In genomic region chr20:51803157-51803854, GRCh38 we compare ENCODE assay signal across 15 cellular contexts. TPM values are rescaled to one million over a fixed set of nuclear protein-coding genes. Genes with fewer than 3 reads are reported as not detected.
DNase-seq lines count a peak whose midpoint lies in the region; ATAC-seq and TF ChIP-seq lines count a peak whose summit lies in the region.
"Had no signal": no experiment of that assay in that cellular context is flagged by ENCODE, and none has a peak within 500 bp of the region (broad histone marks: within the 10 kb centered on the region; RNA-seq: fewer than 3 reads in every experiment).

No MANE protein-coding gene starts in this region.

- no peaks in the 10 kb centered on the region for H3K9me2 ChIP-seq in GM23338 (ENCODE audit: insufficient read depth)
- no peaks in the 10 kb centered on the region for H3K9me2 ChIP-seq in PC-9 (ENCODE audit: insufficient read depth)

- H3K4me3 ChIP-seq in GM23338 (peak overlapping the region; percentile 76), PC-9 (peak overlapping the region; percentile 26; the same call in 1 of the 2 replicates), trophoblast cell (ENCODE audit: low read depth, low read length) (no peak overlapping the region)
- H3K4me3 ChIP-seq: coronary artery had no signal

- H3K9me3 Mint-ChIP-seq in GM23338 = no peaks in the 10 kb centered on the region
- H3K9me3 Mint-ChIP-seq: stimulated activated naive CD8-positive, alpha-beta T cell treated with anti-CD3 and anti-CD28 coated beads, Interleukin-15, Interleukin-2, amounts not matched to agents 100 ng/mL and 50 ng/mL, for 24 hours had no signal

- peaks cover 17% of the 10 kb centered on the region for H3K79me1 ChIP-seq in trophoblast cell (ENCODE audit: low read length)

- no peak overlapping the region for H2AK5ac ChIP-seq in trophoblast cell (ENCODE audit: low read length)

- H3K4me2 ChIP-seq in GM23338 (peak overlapping the region; percentile 39), PC-9 (peak overlapping the region; percentile 60), trophoblast cell (ENCODE audit: low read length) (no peak overlapping the region)

- H3K27ac ChIP-seq in GM23338 (ENCODE audit: low read depth) (no peak overlapping the region), PC-9 (peak overlapping the region; percentile 81), foreskin keratinocyte (no peak overlapping the region), trophoblast cell (ENCODE audit: low read depth, low read length) (no peak overlapping the region), substantia nigra (ENCODE audit: low read depth, low read length, poor library complexity, severe bottlenecking) (no peak overlapping the region)
- H3K27ac ChIP-seq: coronary artery had no signal

- H3F3A ChIP-seq in GM23338 (replicated peaks; ENCODE audit: low read depth) (no peaks in the 10 kb centered on the region), PC-9 (ENCODE audit: insufficient read depth, low read depth) (peaks cover 31% of the 10 kb centered on the region; the same call in 1 of the 2 replicates)

- H3K36me3 ChIP-seq in GM23338 (ENCODE audit: insufficient read depth) (no peaks in the 10 kb centered on the region), PC-9 (ENCODE audit: low read depth) (no peaks in the 10 kb centered on the region), trophoblast cell (ENCODE audit: control insufficient read depth in 1 of 2, insufficient read depth in 2 of 2, low read length in 2 of 2) (no peaks in the 10 kb centered on the region)

- H3K23ac ChIP-seq in trophoblast cell (ENCODE audit: low read length) = no peak overlapping the region

- H3K9ac ChIP-seq in trophoblast cell (ENCODE audit: low read length) = no peak overlapping the region

- no peaks in the 10 kb centered on the region for H3K27me3 ChIP-seq in GM23338 (ENCODE audit: insufficient read depth)
- no peaks in the 10 kb centered on the region for H3K27me3 ChIP-seq in PC-9 (ENCODE audit: insufficient read depth, low read depth)
- peaks cover 60% of the 10 kb centered on the region for H3K27me3 ChIP-seq in foreskin keratinocyte
- no peaks in the 10 kb centered on the region for H3K27me3 ChIP-seq in trophoblast cell (ENCODE audit: insufficient read depth, low read length)

- H4K12ac ChIP-seq in trophoblast cell (ENCODE audit: low read depth, low read length) = no peak overlapping the region

- H4K20me1 ChIP-seq in GM23338 (replicated peaks; ENCODE audit: insufficient read depth) (no peaks in the 10 kb centered on the region), PC-9 (ENCODE audit: insufficient read depth) (no peaks in the 10 kb centered on the region)

- POLR2A ChIA-PET in PC-9 (lab: Charles Lee; ENCODE audit: unreplicated experiment) = no interaction called here

- H3K27me3 Mint-ChIP-seq in GM23338 (ENCODE audit: insufficient read depth, low read depth, poor library complexity) = peaks cover 22% of the 10 kb centered on the region

- BruUV-seq in PC-9 (replicated peaks; lab: Mats Ljungman, UMichigan) = no TSS peak

- DNase-seq in GM23338 (ENCODE audit: low spot score) (no peak), PC-9 (peak; percentile 35 to 99), foreskin keratinocyte (peak; percentile 43 to 71), trophoblast cell (peak; percentile 69 to 92), substantia nigra (lab: John Stamatoyannopoulos, UW) (no peak)
- DNase-seq in activated naive CD4-positive, alpha-beta T cell treated with anti-CD3 and anti-CD28 coated beads, Interleukin-2, amount 50 U/mL, for 16 hours = no peak
- DNase-seq: activated CD8-positive, alpha-beta memory T cell treated with anti-CD3 and anti-CD28 coated beads for 24 hours; DMS53; kidney glomerular epithelial cell; NCI-H2081; T-helper 1 cell had no signal

- WGBS in trophoblast cell (ENCODE audit: extremely low coverage, insufficient coverage, insufficient read length) = no CpG with 5 or more reads among the region's 4 CpGs

- H2BK120ac ChIP-seq in trophoblast cell (ENCODE audit: insufficient read depth, low read length, poor library complexity) = no peak overlapping the region

- no peak overlapping the region for H2BK12ac ChIP-seq in trophoblast cell (ENCODE audit: low read length)

- H3K4me1 Mint-ChIP-seq in GM23338 = peaks cover 19% of the 10 kb centered on the region

- no peak overlapping the region for H3K18ac ChIP-seq in trophoblast cell (ENCODE audit: low read length)

- no peak overlapping the region for H4K91ac ChIP-seq in trophoblast cell (ENCODE audit: low read depth, low read length)

- H3K4me1 ChIP-seq in GM23338 (ENCODE audit: insufficient read depth) (peaks cover 6% of the 10 kb centered on the region), PC-9 (replicated peaks; ENCODE audit: insufficient read depth) (peaks cover 50% of the 10 kb centered on the region), foreskin keratinocyte (no peaks in the 10 kb centered on the region), trophoblast cell (ENCODE audit: control insufficient read depth in 1 of 2, insufficient read depth in 2 of 2, low read length in 2 of 2) (peaks cover 3 to 6% of the 10 kb centered on the region in 2 experiments)

- CTCF ChIA-PET in PC-9 (lab: Charles Lee) = interaction anchor here (0.6 kb wide), 2 partner anchors 42 to 171 kb away, joined by 5 to 13 read pairs; no protein-coding TSS in a partner anchor

- H3K9me3 ChIP-seq in PC-9 (ENCODE audit: insufficient read depth, low read depth) (no peaks in the 10 kb centered on the region), trophoblast cell (ENCODE audit: insufficient read depth, low read depth, low read length) (no peaks in the 10 kb centered on the region)

- H3K4me3 Mint-ChIP-seq in GM23338 = peak overlapping the region; percentile 97
- H3K4me3 Mint-ChIP-seq: stimulated activated naive CD8-positive, alpha-beta T cell treated with anti-CD3 and anti-CD28 coated beads, Interleukin-15, Interleukin-2, amounts not matched to agents 100 ng/mL and 50 ng/mL, for 24 hours had no signal

- no peak for ATAC-seq in GM23338
- ATAC-seq in foreskin keratinocyte = peak; percentile 15
- ATAC-seq in HG03378 (IDR thresholded peaks at IDR 0.05; ENCODE audit: unreplicated experiment) = no peak
- ATAC-seq: esophagus mucosa had no signal

- TF ChIP-seq CTCF in GM23338 (conservative IDR thresholded peaks at IDR 0.05; ENCODE audit: low read depth in 2 of 2) = no peak
- no peak for TF ChIP-seq CTCF in PC-9 (conservative IDR thresholded peaks at IDR 0.05)
- no peak for TF ChIP-seq CTCF in foreskin keratinocyte (conservative IDR thresholded peaks at IDR 0.05)

- H3K14ac ChIP-seq in trophoblast cell (ENCODE audit: low read length) = no peak overlapping the region

- H2AFZ ChIP-seq in GM23338 (no peak overlapping the region), PC-9 (no peak overlapping the region), trophoblast cell (ENCODE audit: insufficient read depth, low read length, poor library complexity) (no peak overlapping the region)

- intact Hi-C loops in PC-9 (cut with micrococcal nuclease; ENCODE audit: unreplicated experiment) = loop anchor here (5.0 kb wide), 1 partner anchor 194 kb away; no protein-coding TSS in a partner anchor

- H2BK5ac ChIP-seq in trophoblast cell (ENCODE audit: low read depth, low read length, poor library complexity) = no peak overlapping the region

- H3K4ac ChIP-seq in trophoblast cell (ENCODE audit: low read depth, low read length) = no peak overlapping the region

- H3K27ac Mint-ChIP-seq in GM23338 = peak overlapping the region; percentile 98
- H3K27ac Mint-ChIP-seq: stimulated activated naive CD8-positive, alpha-beta T cell treated with anti-CD3 and anti-CD28 coated beads, Interleukin-15, Interleukin-2, amounts not matched to agents 100 ng/mL and 50 ng/mL, for 24 hours had no signal

- H3K36me3 Mint-ChIP-seq in GM23338 (ENCODE audit: low read depth) = peaks cover 16% of the 10 kb centered on the region

- H3K79me2 ChIP-seq in GM23338 (replicated peaks; ENCODE audit: insufficient read depth) (peaks cover 35% of the 10 kb centered on the region), PC-9 (ENCODE audit: low read depth) (peaks cover 11% of the 10 kb centered on the region), trophoblast cell (ENCODE audit: control insufficient read depth, insufficient read depth, low read length, poor library complexity) (peaks cover 24% of the 10 kb centered on the region)

- H4K8ac ChIP-seq in trophoblast cell (ENCODE audit: low read depth, low read length) = no peak overlapping the region

TF ChIP-seq in GM23338, 12 proteins besides CTCF, POLR2A, EP300 and RAD21 (continues in another document):
- TF ChIP-seq ZNF114 (CRISPR knock-in tag; IDR thresholded peaks at IDR 0.05) = no peak

RNA-seq across cellular contexts. Expression of gene SALL4, which starts 1.0 kb away (rescaled TPM):
- total RNA-seq in GM23338 (2014; rRNA removed; shearing (Covaris generic)) = 218 and 227 TPM in 2 replicates
- polyA plus RNA-seq in GM23338 (2016; fragmentation: Nextera tagmentation; extraction: Ambion mirVana) = 122 and 123 TPM in 2 replicates
- 1.6 and 3.8 TPM in 2 replicates for total RNA-seq in PC-9 (2021)
- 0.32 and 0.68 TPM in 2 replicates for total RNA-seq in foreskin keratinocyte
- polyA plus RNA-seq in foreskin keratinocyte = 0.10 and 0.29 TPM in 2 replicates
- 25.4 and 25.7 TPM in 2 replicates for polyA plus RNA-seq in trophoblast cell (2013)

RNA-seq across cellular contexts. Expression of gene ATP9A, which starts 35.1 kb away (rescaled TPM):
- total RNA-seq in GM23338 (2014; rRNA removed; shearing (Covaris generic)) = 4.3 and 5.9 TPM in 2 replicates
- polyA plus RNA-seq in GM23338 (2016; fragmentation: Nextera tagmentation; extraction: Ambion mirVana) (0.68 and 0.94 TPM in 2 replicates), foreskin keratinocyte (1.1 and 1.7 TPM in 2 replicates)
- total RNA-seq in PC-9 (2021) (18.6 and 22.4 TPM in 2 replicates), foreskin keratinocyte (5.9 and 8.7 TPM in 2 replicates)
- polyA plus RNA-seq in trophoblast cell (2013) = 5.1 TPM in 2 replicates

Comparison
In these comparisons a context has a peak if more than half of its experiments do, and no peak if none do; other contexts are left out.
1. DNase-seq: peak in PC-9 (2 of 2), foreskin keratinocyte (2 of 2) and trophoblast cell (2 of 2); none in GM23338 (single experiment), substantia nigra (0 of 49) and activated naive CD4-positive, alpha-beta T cell treated with anti-CD3 and anti-CD28 coated beads, Interleukin-2, amount 50 U/mL, for 16 hours (single experiment).
2. RNA of gene SALL4, which starts 1.0 kb away (total RNA-seq): 218 to 227 TPM in GM23338; 1.6 to 3.8 TPM in PC-9 and 0.32 to 0.68 TPM in foreskin keratinocyte; every median in the first group is over 10 times any median in the second.